ENCODE assay signal across 8 cellular contexts in the genomic region with DNA sequence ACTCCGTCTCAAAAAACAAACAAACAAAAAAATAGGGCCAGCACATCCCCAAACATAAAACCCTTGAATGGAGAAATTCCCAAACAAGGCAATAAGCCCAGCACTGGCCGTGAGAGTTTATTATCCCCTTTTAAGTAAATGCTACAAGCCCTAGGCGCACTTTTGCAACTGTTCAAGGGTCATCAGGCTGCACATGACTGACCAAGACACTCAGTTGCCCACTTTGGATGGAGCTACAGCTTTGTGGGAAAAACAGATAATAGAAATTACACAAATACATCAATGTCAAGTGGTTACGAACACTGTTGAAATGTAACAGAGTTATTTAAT. TPM values are rescaled to one million over a fixed set of nuclear protein-coding genes. Genes with fewer than 3 reads are reported as not detected.
DNase-seq lines count a peak whose midpoint lies in the region; ATAC-seq and TF ChIP-seq lines count a peak whose summit lies in the region.

No MANE protein-coding gene starts in this region.

- H3K36me3 Mint-ChIP-seq in natural killer cell treated with Interleukin-12 subunit alpha and Interleukin-12 subunit beta and Interleukin-15 and Interleukin-18, amount 100 ng/mL, for 72 hours, result peaks cover under 1% of the 10 kb centered on the region

- peak overlapping the region; percentile 98 for H2AFZ ChIP-seq in Loucy (ENCODE audit: low read length)

- H3K27me3 Mint-ChIP-seq in natural killer cell treated with Interleukin-12 subunit alpha and Interleukin-12 subunit beta and Interleukin-15 and Interleukin-18, amount 100 ng/mL, for 72 hours, result no peaks in the 10 kb centered on the region

- H3K9me3 ChIP-seq in BLaER1 treated with 17β-estradiol and CSF1 and Interleukin-3, amounts not matched to agents 10 nM and 100 nM (replicated peaks in 1 of 11), result peaks cover 17 to 27% (median 25%) of the 10 kb centered on the region in 11 experiments
- no peaks in the 10 kb centered on the region for H3K9me3 ChIP-seq in Loucy (ENCODE audit: insufficient read depth, low read depth, low read length)

- peaks cover 25 to 31% of the 10 kb centered on the region in 2 donors for H3K4me1 Mint-ChIP-seq in natural killer cell treated with Interleukin-12 subunit alpha and Interleukin-12 subunit beta and Interleukin-15 and Interleukin-18, amount 100 ng/mL, for 72 hours (ENCODE audit: low read depth in 2 of 2)

- ATAC-seq in natural killer cell treated with Interleukin-12 subunit alpha and Interleukin-12 subunit beta and Interleukin-15 and Interleukin-18, amount 100 ng/mL, for 72 hours, result no peak
- no peak for ATAC-seq in HG03520 (IDR thresholded peaks at IDR 0.05; ENCODE audit: unreplicated experiment)

- H3K4me3 Mint-ChIP-seq in natural killer cell treated with Interleukin-12 subunit alpha and Interleukin-12 subunit beta and Interleukin-15 and Interleukin-18, amount 100 ng/mL, for 72 hours, result peak overlapping the region; percentile 92

- H3K4me2 ChIP-seq in BLaER1 treated with 17β-estradiol and CSF1 and Interleukin-3, amounts not matched to agents 10 nM and 100 nM, result peak overlapping the region; percentile 66 to 88 (median 83)
- H3K4me2 ChIP-seq in Loucy (ENCODE audit: low read depth, low read length, poor library complexity, severe bottlenecking), result peak overlapping the region; percentile 71

- H4K20me1 ChIP-seq in BLaER1 treated with 17β-estradiol and CSF1 and Interleukin-3, amounts not matched to agents 10 nM and 100 nM, result peaks cover 0 to 23% (median 0%) of the 10 kb centered on the region in 11 experiments; a peak in 4 of 22 replicates
- peaks cover 22% of the 10 kb centered on the region for H4K20me1 ChIP-seq in Loucy (ENCODE audit: insufficient read depth, low read length, poor library complexity, severe bottlenecking)

- peaks cover 9 to 26% (median 22%) of the 10 kb centered on the region in 11 experiments for H3K36me3 ChIP-seq in BLaER1 treated with 17β-estradiol and CSF1 and Interleukin-3, amounts not matched to agents 10 nM and 100 nM
- H3K36me3 ChIP-seq in Loucy (ENCODE audit: insufficient read depth, low read length), result no peaks in the 10 kb centered on the region

- peaks cover 42% of the 10 kb centered on the region for H3K79me2 ChIP-seq in Loucy (ENCODE audit: insufficient read depth, low read length)

- H3K27ac Mint-ChIP-seq in natural killer cell treated with Interleukin-12 subunit alpha and Interleukin-12 subunit beta and Interleukin-15 and Interleukin-18, amount 100 ng/mL, for 72 hours, result peak overlapping the region; percentile 85 to 91

- no peaks in the 10 kb centered on the region for H3K27me3 ChIP-seq in BLaER1 treated with 17β-estradiol and CSF1 and Interleukin-3, amounts not matched to agents 10 nM and 100 nM
- no peaks in the 10 kb centered on the region for H3K27me3 ChIP-seq in Loucy (ENCODE audit: insufficient read depth, low read length, poor library complexity, severe bottlenecking)

- H3K27ac ChIP-seq in BLaER1 treated with 17β-estradiol and CSF1 and Interleukin-3, amounts not matched to agents 10 nM and 100 nM, result peak overlapping the region; percentile 81 to 89 (median 85); a peak in 21 of 22 replicates
- H3K27ac ChIP-seq in coronary artery, result peak overlapping the region; percentile 94 to 96

- TF ChIP-seq CTCF in Loucy (conservative IDR thresholded peaks at IDR 0.05; ENCODE audit: low read length) (no peak), coronary artery (IDR thresholded peaks at IDR 0.05) (no peak)

- H3K9me2 ChIP-seq in Loucy (replicated peaks; ENCODE audit: low read depth, low read length), result no peaks in the 10 kb centered on the region

- no peaks in the 10 kb centered on the region for H3K9me3 Mint-ChIP-seq in natural killer cell treated with Interleukin-12 subunit alpha and Interleukin-12 subunit beta and Interleukin-15 and Interleukin-18, amount 100 ng/mL, for 72 hours

- H3K4me1 ChIP-seq in BLaER1 treated with 17β-estradiol and CSF1 and Interleukin-3, amounts not matched to agents 10 nM and 100 nM, result peaks cover 25 to 34% (median 30%) of the 10 kb centered on the region in 10 experiments
- peaks cover 36% of the 10 kb centered on the region for H3K4me1 ChIP-seq in Loucy (ENCODE audit: insufficient read depth, low read length, poor library complexity, severe bottlenecking)

- DNase-seq in coronary artery (ENCODE audit: low spot score) (no peak), NCI-H345 treated with DMSO at 0.1 percent for 48 hours (lab: John Stamatoyannopoulos, UW; ENCODE audit: unreplicated experiment) (no peak), ureter (ENCODE audit: low spot score) (no peak)
- DNase-seq in natural killer cell treated with Interleukin-12 subunit alpha and Interleukin-12 subunit beta and Interleukin-15 and Interleukin-18, amount 100 ng/mL, for 72 hours (ENCODE audit: low spot score), result no peak
- no peak for DNase-seq in stimulated activated CD8-positive, alpha-beta memory T cell treated with anti-CD3 and anti-CD28 coated beads, Interleukin-4, amount 100 ng/mL, for 48 hours

- peak overlapping the region; percentile 85 to 100 (median 94) for H3K4me3 ChIP-seq in BLaER1 treated with 17β-estradiol and CSF1 and Interleukin-3, amounts not matched to agents 10 nM and 100 nM
- H3K4me3 ChIP-seq in Loucy (ENCODE audit: low read length, poor library complexity, severe bottlenecking) (peak overlapping the region; percentile 98), coronary artery (peak overlapping the region; percentile 100)

- peak overlapping the region; percentile 87 to 97 (median 92) for H3K9ac ChIP-seq in BLaER1 treated with 17β-estradiol and CSF1 and Interleukin-3, amounts not matched to agents 10 nM and 100 nM
- H3K9ac ChIP-seq in Loucy (ENCODE audit: low read depth, low read length, poor library complexity, severe bottlenecking), result peak overlapping the region; percentile 94

- no peaks in the 10 kb centered on the region for H3F3A ChIP-seq in Loucy (ENCODE audit: low read depth)

RNA-seq across cellular contexts. Expression of gene ZNF445, which starts 33.7 kb away (rescaled TPM):
- total RNA-seq in natural killer cell treated with Interleukin-12 subunit alpha and Interleukin-12 subunit beta and Interleukin-15 and Interleukin-18, amount 100 ng/mL, for 72 hours, result 10 to 100 TPM; 25.2 to 33.3 TPM
- total RNA-seq in ureter, result 19.1 TPM

RNA-seq across cellular contexts. Expression of gene ZKSCAN7, which starts 43.8 kb away (rescaled TPM):
- total RNA-seq in natural killer cell treated with Interleukin-12 subunit alpha and Interleukin-12 subunit beta and Interleukin-15 and Interleukin-18, amount 100 ng/mL, for 72 hours, result 1 to 10 TPM; 1.9 to 4.9 TPM
- 10.8 TPM for total RNA-seq in ureter
